8 cellular contexts compared by ENCODE assay signal in genomic region chr5:1641560-1642166, GRCh38.
A peak's percentile ranks its signal among the peaks of the same experiment; 100 is the strongest.
DNase-seq lines count a peak whose midpoint lies in the region; ATAC-seq, FAIRE-seq and TF ChIP-seq lines count a peak whose summit lies in the region.

No MANE protein-coding gene starts in this region.

- DNase-seq in NCI-H2029 treated with DMSO at 0.1 percent for 48 hours (lab: John Stamatoyannopoulos, UW), result peak; percentile 63
- DNase-seq in T-helper 22 cell (ENCODE audit: low read depth), result peak; percentile 51
- DNase-seq in astrocyte of the cerebellum (ENCODE audit: low read depth), result peak; percentile 85
- DNase-seq in hippocampal formation (lab: John Stamatoyannopoulos, UW), result peak; percentile 76 to 77
- DNase-seq in small intestine, result peak; percentile 88

- H3K4me3 ChIP-seq in astrocyte of the cerebellum (ENCODE audit: low read depth, low read length) (no peak overlapping the region), small intestine (ENCODE audit: low read depth in 1 of 2, low read length in 2 of 2) (no peak overlapping the region)

- peak; percentile 93 for TF ChIP-seq CTCF in GM12872 (IDR thresholded peaks at IDR 0.05; ENCODE audit: insufficient read depth, low read depth, low read length)
- TF ChIP-seq CTCF in astrocyte of the cerebellum (IDR thresholded peaks at IDR 0.05; ENCODE audit: low read depth, low read length, missing control alignments), result peak; percentile 99

- H3K4me1 ChIP-seq in small intestine (ENCODE audit: control insufficient read depth in 2 of 2, insufficient read depth in 1 of 2, low read depth in 1 of 2, low read length in 1 of 2), result no peaks in the 10 kb centered on the region

- FAIRE-seq in small intestine (lab: Jason Lieb, UNC), result no peak

- 1 to 5% (median 2%) methylated on average over 12 of the region's 12 CpGs for WGBS in small intestine, 3 donors

- H3K27me3 ChIP-seq in small intestine (ENCODE audit: control insufficient read depth in 2 of 2, insufficient read depth in 2 of 2, low read length in 2 of 2), result peaks cover 4 to 11% of the 10 kb centered on the region in 2 donors

- no peak overlapping the region for H3K27ac ChIP-seq in small intestine (ENCODE audit: low read depth in 1 of 2, low read length in 1 of 2)

- H3K9me3 ChIP-seq in small intestine (ENCODE audit: control insufficient read depth, low read depth), result no peaks in the 10 kb centered on the region

- no peaks in the 10 kb centered on the region for H3K36me3 ChIP-seq in small intestine (ENCODE audit: control insufficient read depth in 2 of 2, insufficient read depth in 2 of 2, low read length in 2 of 2)

- ATAC-seq in HG02981 (IDR thresholded peaks at IDR 0.05; ENCODE audit: unreplicated experiment) (peak; percentile 79), HG02840 (IDR thresholded peaks at IDR 0.05; ENCODE audit: low FRiP score, unreplicated experiment) (no peak)

- in situ Hi-C loops in astrocyte of the cerebellum (cut with HindIII; ENCODE audit: low sequenced_read_pairs), result no loop called here
